ENCODE assay signal across 1 cellular context in genomic region chr5:173915310-173916005, GRCh38.
TF ChIP-seq lines count a peak whose summit lies in the region.

No MANE protein-coding gene starts in this region.

TF ChIP-seq in neural cell, 6 proteins besides CTCF, POLR2A, EP300 and RAD21:
- TF ChIP-seq REST (IDR thresholded peaks at IDR 0.05; ENCODE audit: borderline replicate concordance): no peak
- no peak for TF ChIP-seq MXI1 (conservative IDR thresholded peaks at IDR 0.05; ENCODE audit: poor library complexity, severe bottlenecking)
- no peak for TF ChIP-seq TAF1 (IDR thresholded peaks at IDR 0.05; ENCODE audit: low read depth)
- no peak for TF ChIP-seq EZH2 (IDR thresholded peaks at IDR 0.05; ENCODE audit: borderline replicate concordance, insufficient read depth, low read length, poor library complexity, severe bottlenecking)
- no peak for TF ChIP-seq POLR2AphosphoS5 (IDR thresholded peaks at IDR 0.05)
- no peak for TF ChIP-seq SMC3 (conservative IDR thresholded peaks at IDR 0.05; ENCODE audit: poor library complexity)
